Comparison of ENCODE assay signal across 8 cellular contexts in the genomic region with DNA sequence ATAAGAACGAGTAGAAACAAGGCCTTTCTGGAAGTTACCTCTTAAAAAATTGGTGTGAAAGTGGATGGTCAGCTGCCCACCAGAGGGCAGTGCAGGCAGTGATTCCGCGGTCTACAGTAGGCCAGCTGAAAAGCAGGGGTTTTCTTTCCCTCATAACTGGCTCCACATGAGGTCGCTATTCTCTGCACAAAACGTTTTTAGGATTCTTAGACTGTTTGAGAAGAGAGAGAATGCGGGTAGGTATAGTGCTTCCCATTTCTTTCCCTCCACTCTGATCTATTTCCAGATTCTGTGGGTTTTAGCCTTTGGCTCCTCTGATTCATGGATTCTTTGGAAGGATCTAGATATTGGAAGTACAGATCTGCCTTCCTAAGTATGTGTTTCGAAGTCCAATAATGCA. TPM values are rescaled to one million over a fixed set of nuclear protein-coding genes. Genes with fewer than 3 reads are reported as not detected.
DNase-seq lines count a peak whose midpoint lies in the region; TF ChIP-seq lines count a peak whose summit lies in the region.

No MANE protein-coding gene starts in this region.

- H2AFZ ChIP-seq in Loucy (ENCODE audit: low read length) (no peak overlapping the region), neural progenitor cell (replicated peaks) (no peak overlapping the region)

- no peaks in the 10 kb centered on the region for H3K4me1 Mint-ChIP-seq in neural progenitor cell

- no peak overlapping the region for H3K27ac Mint-ChIP-seq in neural progenitor cell

- H4K20me1 ChIP-seq in Loucy (ENCODE audit: insufficient read depth, low read length, poor library complexity, severe bottlenecking) (no peaks in the 10 kb centered on the region), neural progenitor cell (ENCODE audit: low read depth) (no peaks in the 10 kb centered on the region)

- H3K4me3 Mint-ChIP-seq in neural progenitor cell, result no peak overlapping the region

- peak; percentile 80 for DNase-seq in GDM1 (lab: John Stamatoyannopoulos, UW)
- DNase-seq in H7, result peak; percentile 64
- peak; percentile 77 for DNase-seq in RPMI7951 (ENCODE audit: low read depth)
- DNase-seq in activated T-helper 1 cell treated with Interleukin-2 at 50 U/mL for 16 hours (ENCODE audit: low read depth), result peak; percentile 43
- DNase-seq in fibroblast of peridontal ligament (ENCODE audit: extremely low read depth), result peak; percentile 96
- peak; percentile 90 for DNase-seq in neural progenitor cell (ENCODE audit: low spot score)
- peak in 45 of 49 donors; percentile 6 to 86 (median 67) for DNase-seq in substantia nigra (lab: John Stamatoyannopoulos, UW)

- H3K27me3 ChIP-seq in H7 (ENCODE audit: control insufficient read depth, insufficient read depth, low read length) (no peaks in the 10 kb centered on the region), Loucy (ENCODE audit: insufficient read depth, low read length, poor library complexity, severe bottlenecking) (no peaks in the 10 kb centered on the region), neural progenitor cell (no peaks in the 10 kb centered on the region)

- peaks cover 3% of the 10 kb centered on the region for H3K36me3 Mint-ChIP-seq in neural progenitor cell

- H3F3A ChIP-seq in Loucy (ENCODE audit: low read depth) (no peaks in the 10 kb centered on the region), neural progenitor cell (ENCODE audit: low read depth) (no peaks in the 10 kb centered on the region)

- no peaks in the 10 kb centered on the region; the same call in 1 of the 2 replicates for H3K79me2 ChIP-seq in Loucy (ENCODE audit: insufficient read depth, low read length)
- H3K79me2 ChIP-seq in neural progenitor cell (ENCODE audit: low read depth), result peaks cover 23% of the 10 kb centered on the region

- no peak overlapping the region for H3K4me3 ChIP-seq in H7 (ENCODE audit: insufficient read depth, low read depth, low read length)
- no peak overlapping the region for H3K4me3 ChIP-seq in Loucy (ENCODE audit: low read length, poor library complexity, severe bottlenecking)
- H3K4me3 ChIP-seq in neural progenitor cell, result no peak overlapping the region

- H3K4me2 ChIP-seq in Loucy (ENCODE audit: low read depth, low read length, poor library complexity, severe bottlenecking) (no peak overlapping the region), neural progenitor cell (no peak overlapping the region)

- no peak overlapping the region for H3K27ac ChIP-seq in neural progenitor cell
- H3K27ac ChIP-seq in substantia nigra (ENCODE audit: low read depth, low read length, poor library complexity, severe bottlenecking), result no peak overlapping the region

- H3K9me2 ChIP-seq in Loucy (replicated peaks; ENCODE audit: low read depth, low read length), result no peaks in the 10 kb centered on the region

- no peaks in the 10 kb centered on the region for H3K27me3 Mint-ChIP-seq in neural progenitor cell (ENCODE audit: insufficient read depth, low read depth)

- TF ChIP-seq CTCF in Loucy (conservative IDR thresholded peaks at IDR 0.05; ENCODE audit: low read length), result peak; percentile 99
- TF ChIP-seq CTCF in neural progenitor cell (IDR thresholded peaks at IDR 0.05), result peak; percentile 100

- H3K4me1 ChIP-seq in Loucy (ENCODE audit: insufficient read depth, low read length, poor library complexity, severe bottlenecking) (peaks cover 13% of the 10 kb centered on the region), neural progenitor cell (peaks cover 6% of the 10 kb centered on the region)

- H3K9me3 Mint-ChIP-seq in neural progenitor cell, result peaks cover 21% of the 10 kb centered on the region

- H3K9me3 ChIP-seq in Loucy (ENCODE audit: insufficient read depth, low read depth, low read length) (no peaks in the 10 kb centered on the region), neural progenitor cell (ENCODE audit: low read depth) (no peaks in the 10 kb centered on the region)

- no peaks in the 10 kb centered on the region for H3K36me3 ChIP-seq in H7 (replicated peaks; ENCODE audit: control insufficient read depth, insufficient read depth, low read length)
- no peaks in the 10 kb centered on the region for H3K36me3 ChIP-seq in Loucy (ENCODE audit: insufficient read depth, low read length)
- H3K36me3 ChIP-seq in neural progenitor cell, result no peaks in the 10 kb centered on the region

- H3K9ac ChIP-seq in Loucy (ENCODE audit: low read depth, low read length, poor library complexity, severe bottlenecking) (peak overlapping the region; percentile 20), neural progenitor cell (no peak overlapping the region)

RNA-seq across cellular contexts. Expression of gene FIG4, which starts 14.2 kb away (rescaled TPM):
- 19.0 and 23.6 TPM in 2 replicates for total RNA-seq in H7 (2014; rRNA removed; shearing (Covaris generic))
- total RNA-seq in RPMI7951 (2014; rRNA removed; shearing (Covaris generic)), result 11.5 and 11.7 TPM in 2 replicates
- total RNA-seq in neural progenitor cell (ENCODE audit: low replicate concordance), result 30.9 and 51.3 TPM in 2 replicates

RNA-seq across cellular contexts. Expression of gene AK9, which starts 14.3 kb away (rescaled TPM):
- total RNA-seq in H7 (2014; rRNA removed; shearing (Covaris generic)), result 1.2 and 1.5 TPM in 2 replicates
- total RNA-seq in RPMI7951 (2014; rRNA removed; shearing (Covaris generic)), result 5.6 and 10.1 TPM in 2 replicates
- total RNA-seq in neural progenitor cell (ENCODE audit: low replicate concordance), result 7.2 and 8.2 TPM in 2 replicates

Comparison
In these comparisons a context has a peak if more than half of its experiments do, and no peak if none do; other contexts are left out.
1. DNase-seq: peak in every context shown above with its lines; median percentile 96 in fibroblast of peridontal ligament; 90 in neural progenitor cell; 80 in GDM1; 77 in RPMI7951; 67 in substantia nigra; 64 in H7; 43 in activated T-helper 1 cell treated with Interleukin-2 at 50 U/mL for 16 hours.